In the genomic region with DNA sequence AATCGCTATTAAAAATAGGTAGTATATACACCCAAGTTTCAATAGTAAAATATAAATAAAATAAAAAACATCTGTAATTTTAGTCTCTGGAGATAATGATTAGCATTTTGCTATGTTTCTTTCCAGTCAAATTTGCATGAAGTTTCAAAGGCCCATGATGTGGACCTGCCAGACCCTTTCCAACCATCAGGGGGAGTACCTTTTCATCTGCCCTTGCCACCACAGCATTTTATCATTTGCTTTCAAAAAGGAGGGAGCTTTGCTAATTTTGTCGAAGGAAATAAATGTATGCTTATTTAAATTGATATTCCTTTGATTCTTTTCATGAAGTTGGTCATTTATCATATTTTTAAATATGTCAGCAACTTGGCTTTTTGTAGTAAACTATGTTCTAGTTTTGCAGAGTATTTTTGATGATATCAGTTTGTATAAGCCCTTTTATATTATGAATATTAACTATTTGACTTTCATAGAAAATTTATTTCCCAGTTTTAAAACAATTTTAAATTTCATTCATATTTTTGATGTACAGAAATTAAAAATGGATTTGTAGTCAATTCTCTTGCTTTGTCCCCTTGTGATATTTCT, we compare ENCODE assay signal across 8 cellular contexts.
A peak's percentile ranks its signal among the peaks of the same experiment; 100 is the strongest.
DNase-seq lines count a peak whose midpoint lies in the region; ATAC-seq and TF ChIP-seq lines count a peak whose summit lies in the region.

No MANE protein-coding gene starts in this region.

- peak; percentile 48 for TF ChIP-seq CTCF in IMR-90 (conservative IDR thresholded peaks at IDR 0.05; ENCODE audit: low read depth, low read length)
- peak; percentile 64 for TF ChIP-seq CTCF in WERI-Rb-1 (IDR thresholded peaks at IDR 0.05; ENCODE audit: low read depth, low read length)

- no peak overlapping the region for H3K27ac Mint-ChIP-seq in effector memory CD8-positive, alpha-beta T cell

- H2BK15ac ChIP-seq in IMR-90 (ENCODE audit: low read depth, low read length) = no peak overlapping the region

- no peak overlapping the region for H4K8ac ChIP-seq in IMR-90 (ENCODE audit: low read depth in 2 of 2, low read length in 2 of 2)

- WGBS in IMR-90 (ENCODE audit: extremely low coverage in 2 of 2, insufficient read length in 1 of 2), 2 experiments = no CpG with 5 or more reads among the region's 2 CpGs

- POLR2A ChIA-PET in IMR-90 (lab: Charles Lee; ENCODE audit: unreplicated experiment) = no interaction called here

- no peaks in the 10 kb centered on the region for H3K27me3 Mint-ChIP-seq in effector memory CD8-positive, alpha-beta T cell

- no peak overlapping the region for H3K18ac ChIP-seq in IMR-90 (ENCODE audit: low read depth, low read length)

- H2AK5ac ChIP-seq in IMR-90 (ENCODE audit: low read depth, low read length) = no peak overlapping the region

- H3K27ac ChIP-seq in IMR-90 (ENCODE audit: insufficient read depth, low read length) (no peak overlapping the region), WERI-Rb-1 (no peak overlapping the region)

- no peak overlapping the region for H4K91ac ChIP-seq in IMR-90 (ENCODE audit: insufficient read depth, low read depth, low read length)

- no peaks in the 10 kb centered on the region for H3K4me1 ChIP-seq in IMR-90 (ENCODE audit: control insufficient read depth, insufficient read depth, low read length)

- peaks cover 4% of the 10 kb centered on the region; the same call in 1 of the 2 replicates for H3K9me1 ChIP-seq in IMR-90 (ENCODE audit: insufficient read depth, low read length)

- in situ Hi-C loops in IMR-90 (cut with MboI; ENCODE audit: low sequenced_read_pairs) = no loop called here

- peak; percentile 4 for DNase-seq in stimulated activated CD4-positive, alpha-beta T cell treated with anti-CD3 and anti-CD28 coated beads, Interleukin-1b, Interleukin-23, amount 100 ng/mL, for 48 hours
- DNase-seq in stimulated activated CD4-positive, alpha-beta T cell treated with anti-CD3 and anti-CD28 coated beads, Interleukin-2, amount 100 ng/mL, for 48 hours = no peak
- DNase-seq in IMR-90 (peak; percentile 14), WERI-Rb-1 (no peak), kidney tubule cell (ENCODE audit: low spot score) (peak; percentile 21), NCI-H1092 (lab: John Stamatoyannopoulos, UW) (no peak)
- no peak for DNase-seq in effector memory CD8-positive, alpha-beta T cell

- TF ChIP-seq RAD21 in IMR-90 (IDR thresholded peaks at IDR 0.05; ENCODE audit: low read length) = peak; percentile 59

- H3K9me3 ChIP-seq in IMR-90 (ENCODE audit: control insufficient read depth, insufficient read depth, low read length) (no peaks in the 10 kb centered on the region), WERI-Rb-1 (ENCODE audit: severe bottlenecking) (no peaks in the 10 kb centered on the region)

- no peak overlapping the region for H4K5ac ChIP-seq in IMR-90 (ENCODE audit: low read depth, low read length)

- no peak overlapping the region for H3K56ac ChIP-seq in IMR-90 (ENCODE audit: extremely low read depth, insufficient read depth, low read length)

- no peak for TF ChIP-seq POLR2A in IMR-90 (IDR thresholded peaks at IDR 0.05; ENCODE audit: low read depth, low read length)

- ATAC-seq in IMR-90 (ENCODE audit: low read depth) = peak; percentile 29; the same call in 1 of the 2 replicates
- ATAC-seq in HG03097 (IDR thresholded peaks at IDR 0.05; ENCODE audit: low FRiP score, unreplicated experiment) = no peak
- ATAC-seq in effector memory CD8-positive, alpha-beta T cell (replicated peaks) = no peak

- no peaks in the 10 kb centered on the region for H3K9me3 Mint-ChIP-seq in effector memory CD8-positive, alpha-beta T cell

- no peak overlapping the region for H3K4me2 ChIP-seq in IMR-90 (ENCODE audit: low read depth, low read length)

- H3K36me3 ChIP-seq in IMR-90 (ENCODE audit: control insufficient read depth, insufficient read depth, low read length) = peaks cover 3% of the 10 kb centered on the region; the same call in 1 of the 2 replicates
- H3K36me3 ChIP-seq in WERI-Rb-1 = peaks cover 5% of the 10 kb centered on the region; the same call in 1 of the 2 replicates

- no peaks in the 10 kb centered on the region for H3K79me1 ChIP-seq in IMR-90 (ENCODE audit: low read depth in 1 of 2, low read length in 2 of 2)

- H2AK9ac ChIP-seq in IMR-90 (replicated peaks; ENCODE audit: low read depth, low read length, poor library complexity) = no peak overlapping the region

- no peak overlapping the region for H2BK20ac ChIP-seq in IMR-90 (ENCODE audit: low read depth, low read length)

- intact Hi-C loops in IMR-90 (cut with micrococcal nuclease) = no loop called here

- no peak overlapping the region for H2BK5ac ChIP-seq in IMR-90 (ENCODE audit: low read depth, low read length, poor library complexity, severe bottlenecking)

- no peak overlapping the region for H2BK120ac ChIP-seq in IMR-90 (ENCODE audit: low read depth, low read length)

- no peaks in the 10 kb centered on the region for H3K4me1 Mint-ChIP-seq in effector memory CD8-positive, alpha-beta T cell (ENCODE audit: low read depth in 2 of 2)

- no peak overlapping the region for H3K14ac ChIP-seq in IMR-90 (replicated peaks; ENCODE audit: low read depth, low read length)

- no peak overlapping the region for H3K4me3 ChIP-seq in IMR-90 (ENCODE audit: insufficient read depth, low read depth, low read length)
- no peak overlapping the region for H3K4me3 ChIP-seq in WERI-Rb-1 (ENCODE audit: low read depth, low read length)

- no peaks in the 10 kb centered on the region for H3K27me3 ChIP-seq in IMR-90 (ENCODE audit: control insufficient read depth, insufficient read depth, low read length)
- H3K27me3 ChIP-seq in WERI-Rb-1 (ENCODE audit: insufficient read depth, low read depth, severe bottlenecking) = no peaks in the 10 kb centered on the region

- dilution Hi-C loops in IMR-90 (cut with HindIII; ENCODE audit: low sequenced_read_pairs, unreplicated experiment) = no loop called here

- CTCF ChIA-PET in IMR-90 (lab: Yijun Ruan, JAX) = interaction anchor here (0.6 to 0.7 kb wide), 3 partner anchors 9 to 18 kb away, joined by 3 to 4 read pairs (median 3); no protein-coding TSS in a partner anchor

- no peak overlapping the region for H3K23ac ChIP-seq in IMR-90 (ENCODE audit: low read depth, low read length)

- no peak overlapping the region for H3K4me3 Mint-ChIP-seq in effector memory CD8-positive, alpha-beta T cell

- no peak overlapping the region for H3K4ac ChIP-seq in IMR-90 (ENCODE audit: low read depth, low read length)

- no peak overlapping the region for H3K9ac ChIP-seq in IMR-90 (ENCODE audit: low read depth, low read length)

- H2AFZ ChIP-seq in IMR-90 (replicated peaks; ENCODE audit: low read length, poor library complexity) = no peak overlapping the region

- peaks cover 23% of the 10 kb centered on the region for H3K36me3 Mint-ChIP-seq in effector memory CD8-positive, alpha-beta T cell (ENCODE audit: insufficient read depth)

- no TSS peak for BruUV-seq in IMR-90 (replicated peaks; lab: Mats Ljungman, UMichigan)

- H4K20me1 ChIP-seq in IMR-90 (ENCODE audit: insufficient read depth, low read length) = no peaks in the 10 kb centered on the region

TF ChIP-seq in IMR-90, 13 proteins besides CTCF, POLR2A, EP300 and RAD21:
- TF ChIP-seq, protein P1, sequence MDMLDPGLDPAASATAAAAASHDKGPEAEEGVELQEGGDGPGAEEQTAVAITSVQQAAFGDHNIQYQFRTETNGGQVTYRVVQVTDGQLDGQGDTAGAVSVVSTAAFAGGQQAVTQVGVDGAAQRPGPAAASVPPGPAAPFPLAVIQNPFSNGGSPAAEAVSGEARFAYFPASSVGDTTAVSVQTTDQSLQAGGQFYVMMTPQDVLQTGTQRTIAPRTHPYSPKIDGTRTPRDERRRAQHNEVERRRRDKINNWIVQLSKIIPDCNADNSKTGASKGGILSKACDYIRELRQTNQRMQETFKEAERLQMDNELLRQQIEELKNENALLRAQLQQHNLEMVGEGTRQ (IDR thresholded peaks at IDR 0.05; ENCODE audit: low read depth, low read length) = no peak
- TF ChIP-seq SMC3 (IDR thresholded peaks at IDR 0.05; ENCODE audit: low read depth, low read length) = peak; percentile 61

Comparison
In these comparisons a context has a peak if more than half of its experiments do, and no peak if none do; other contexts are left out.
1. DNase-seq: peak in stimulated activated CD4-positive, alpha-beta T cell treated with anti-CD3 and anti-CD28 coated beads, Interleukin-1b, Interleukin-23, amount 100 ng/mL, for 48 hours (single experiment), IMR-90 (single experiment) and kidney tubule cell (single experiment); none in stimulated activated CD4-positive, alpha-beta T cell treated with anti-CD3 and anti-CD28 coated beads, Interleukin-2, amount 100 ng/mL, for 48 hours (0 of 2), WERI-Rb-1 (single experiment), NCI-H1092 (single experiment) and effector memory CD8-positive, alpha-beta T cell (0 of 3).